ENCODE assay signal across 11 cellular contexts in the genomic region with DNA sequence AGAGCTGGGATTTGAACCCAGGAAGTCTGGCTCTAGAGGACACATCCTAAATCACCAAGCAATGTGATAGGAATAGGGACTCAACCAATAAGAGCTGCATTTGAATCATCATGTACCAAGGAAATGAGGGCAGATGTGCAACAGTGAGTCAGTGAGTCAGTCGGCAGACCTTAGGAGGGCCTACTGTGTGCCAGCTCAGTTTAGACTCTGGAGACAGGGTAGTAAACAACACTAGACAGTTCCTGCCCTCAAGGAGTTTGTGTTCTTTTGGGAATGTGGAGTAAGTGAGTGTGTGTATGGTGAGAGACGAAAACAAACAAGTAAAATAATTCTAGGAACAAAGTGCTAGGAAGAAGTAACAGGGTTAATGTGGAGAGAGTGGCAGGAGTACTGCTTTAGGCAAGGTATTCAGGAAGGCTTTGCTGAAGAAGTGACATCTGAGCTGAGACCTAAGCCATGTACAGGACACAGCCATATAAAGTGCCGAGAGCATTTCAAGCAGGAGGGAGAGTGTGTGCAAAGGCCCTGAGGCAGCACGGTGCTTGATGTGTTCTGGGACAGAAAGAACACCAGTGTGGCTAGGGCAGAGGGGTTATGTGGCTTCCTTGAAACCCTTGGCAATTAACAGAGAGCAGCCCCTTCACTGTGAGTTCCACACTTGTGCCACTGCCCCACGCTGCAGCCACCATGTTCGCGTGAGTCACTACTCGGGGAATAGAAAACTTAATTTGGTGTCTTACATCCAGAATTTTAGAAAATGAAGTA. TPM values are rescaled to one million over a fixed set of nuclear protein-coding genes. Genes with fewer than 3 reads are reported as not detected.
DNase-seq lines count a peak whose midpoint lies in the region; ATAC-seq, FAIRE-seq and TF ChIP-seq lines count a peak whose summit lies in the region.
"Had no signal": no experiment of that assay in that cellular context is flagged by ENCODE, and none has a peak within 500 bp of the region (broad histone marks: within the 10 kb centered on the region; RNA-seq: fewer than 3 reads in every experiment).

No MANE protein-coding gene starts in this region.

- H3K79me2 ChIP-seq in K562 (ENCODE audit: control insufficient read depth, insufficient read depth, low read length) = no peaks in the 10 kb centered on the region
- no peaks in the 10 kb centered on the region for H3K79me2 ChIP-seq in HepG2 (ENCODE audit: insufficient read depth, low read length)

- H3K9me3 ChIP-seq in K562 (replicated peaks; ENCODE audit: control insufficient read depth, insufficient read depth, low read depth, low read length) (no peaks in the 10 kb centered on the region), HepG2 (ENCODE audit: low read length) (no peaks in the 10 kb centered on the region)
- H3K9me3 ChIP-seq: adrenal gland, Caco-2 had no signal

- WGBS in K562 (ENCODE audit: insufficient coverage, low coverage, missing lambda C conversion rate) = 95% methylated on average over 8 of the region's 8 CpGs
- 62% methylated on average over 8 of the region's 8 CpGs for WGBS in HepG2 (ENCODE audit: low lambda C conversion rate)

- peak; percentile 9 for ATAC-seq in GM21381 (IDR thresholded peaks at IDR 0.05; ENCODE audit: unreplicated experiment)
- peak; percentile 18 for ATAC-seq in HG03460 (IDR thresholded peaks at IDR 0.05; ENCODE audit: unreplicated experiment)
- no peak for ATAC-seq in K562
- no peak for ATAC-seq in HepG2

- H3K27me3 ChIP-seq in K562 (ENCODE audit: control insufficient read depth in 2 of 2, insufficient read depth in 2 of 2, low read length in 2 of 2) = no peaks in the 10 kb centered on the region
- peaks cover 1 to 8% of the 10 kb centered on the region in 2 experiments; a peak in 1 of 5 replicates for H3K27me3 ChIP-seq in HepG2 (ENCODE audit: control insufficient read depth in 1 of 2, insufficient read depth in 2 of 2, low read length in 2 of 2)
- H3K27me3 ChIP-seq: adrenal gland had no signal

- H3K4me1 ChIP-seq in K562 (replicated peaks in 1 of 2; ENCODE audit: control insufficient read depth in 2 of 2, insufficient read depth in 2 of 2, low read length in 2 of 2) = peaks cover 28 to 29% of the 10 kb centered on the region in 2 experiments
- H3K4me1 ChIP-seq in HepG2 (ENCODE audit: insufficient read depth, low read length) = no peaks in the 10 kb centered on the region
- H3K4me1 ChIP-seq: Caco-2 had no signal

- H4K20me1 ChIP-seq in K562 (replicated peaks; ENCODE audit: control insufficient read depth, insufficient read depth, low read length) (no peaks in the 10 kb centered on the region), HepG2 (ENCODE audit: insufficient read depth, low read length) (no peaks in the 10 kb centered on the region)

- H3K4me2 ChIP-seq in K562 (ENCODE audit: insufficient read depth, low read length) (no peak overlapping the region), HepG2 (ENCODE audit: low read depth, low read length) (no peak overlapping the region)

- TF ChIP-seq RAD21 in K562 (CRISPR knock-in tag; conservative IDR thresholded peaks at IDR 0.05 in 1 of 2, IDR thresholded peaks at IDR 0.05 in 1 of 2) (no peak), HepG2 (CRISPR knock-in tag; IDR thresholded peaks at IDR 0.05) (no peak)

- H2AFZ ChIP-seq in K562 (ENCODE audit: low read depth, low read length) (no peak overlapping the region), HepG2 (ENCODE audit: low read length) (no peak overlapping the region)

- H3K36me3 ChIP-seq in K562 (ENCODE audit: control insufficient read depth, insufficient read depth, low read length) (peaks cover 23% of the 10 kb centered on the region; the same call in 2 of the 3 replicates), HepG2 (replicated peaks in 1 of 2; ENCODE audit: control insufficient read depth in 1 of 2, insufficient read depth in 2 of 2, low read length in 2 of 2) (no peaks in the 10 kb centered on the region)

- BruUV-seq in K562 (replicated peaks; lab: Mats Ljungman, UMichigan) (no TSS peak), HepG2 (replicated peaks; lab: Mats Ljungman, UMichigan) (no TSS peak)

- no peak overlapping the region for H3K27ac ChIP-seq in K562 (ENCODE audit: extremely low read depth, low read depth, low read length)
- no peak overlapping the region for H3K27ac ChIP-seq in HepG2 (ENCODE audit: extremely low read length, insufficient read depth, low read length)
- H3K27ac ChIP-seq: adrenal gland had no signal

- CTCF ChIA-PET in K562 (lab: Yijun Ruan, JAX; ENCODE audit: low intra/inter-chr PET ratio) = no interaction called here
- CTCF ChIA-PET in HepG2 (lab: Yijun Ruan, JAX; ENCODE audit: low intra/inter-chr PET ratio, low total read pairs) = no interaction called here

- POLR2A ChIA-PET in K562 (lab: Yijun Ruan, JAX) (interaction anchor here (1.0 to 2.4 kb wide), 3 partner anchors 8 to 19 kb away, joined by 3 to 9 read pairs (median 5); a partner anchor contains a TSS), HepG2 (lab: Yijun Ruan, JAX) (no interaction called here)

- TF ChIP-seq CTCF in K562 (IDR thresholded peaks at IDR 0.05 in 2 of 3, conservative IDR thresholded peaks at IDR 0.05 in 1 of 3; ENCODE audit: insufficient read depth in 2 of 3, low read depth in 1 of 3, low read length in 3 of 3) (no peak), HepG2 (CRISPR knock-in tag; IDR thresholded peaks at IDR 0.05) (no peak)

- DNase-seq in GM12892 (ENCODE audit: insufficient read length) (no peak), K562 (ENCODE audit: extremely low read depth in 1 of 4, low spot score in 3 of 4) (no peak), HepG2 (ENCODE audit: low spot score) (no peak), occipital lobe (lab: John Stamatoyannopoulos, UW) (no peak), NCI-H774 (lab: John Stamatoyannopoulos, UW) (no peak), superior temporal gyrus (ENCODE audit: extremely low spot score) (no peak)

- H3K9me1 ChIP-seq in K562 (ENCODE audit: control insufficient read depth, insufficient read depth, low read length) = no peaks in the 10 kb centered on the region

- no peak overlapping the region; a peak in 1 of 4 replicates for H3K9ac ChIP-seq in K562 (ENCODE audit: insufficient read depth in 1 of 2, low read depth in 2 of 2, low read length in 2 of 2)
- no peak overlapping the region for H3K9ac ChIP-seq in HepG2 (ENCODE audit: insufficient read depth, low read depth, low read length)

- intact Hi-C loops in K562 (cut with micrococcal nuclease) (no loop called here), HepG2 (cut with micrococcal nuclease; ENCODE audit: unreplicated experiment) (no loop called here)

- no peak for FAIRE-seq in GM12892 (lab: Jason Lieb, UNC)
- no peak for FAIRE-seq in K562 (lab: Jason Lieb, UNC)
- FAIRE-seq in HepG2 (lab: Jason Lieb, UNC) = no peak
- FAIRE-seq: islet of Langerhans had no signal

- H3K4me3 ChIP-seq in K562 = no peak overlapping the region
- H3K4me3 ChIP-seq in HepG2 (replicated peaks in 1 of 3; ENCODE audit: insufficient read depth in 1 of 3, low read depth in 2 of 3, low read length in 3 of 3) = no peak overlapping the region
- H3K4me3 ChIP-seq: adrenal gland had no signal

- in situ Hi-C loops in K562 (cut with MboI) = no loop called here
- in situ Hi-C loops in HepG2 (cut with HindIII; ENCODE audit: extremely low pct_ligation_motif_present, low pct_unique_long_range_greater_than_20kb) = no loop called here

- 0 out of 2 replicates have a peak, but pooled peaks have one; percentile 12 for TF ChIP-seq POLR2A in GM12892 (IDR thresholded peaks at IDR 0.05; ENCODE audit: low read depth, low read length)
- TF ChIP-seq POLR2A in K562 (conservative IDR thresholded peaks at IDR 0.05) = 0 out of 2 replicates have a peak, but pooled peaks have one; percentile 33
- no peak for TF ChIP-seq POLR2A in HepG2 (IDR thresholded peaks at IDR 0.05; ENCODE audit: insufficient read depth in 1 of 2, low read depth in 2 of 2, low read length in 2 of 2)

- TF ChIP-seq EP300 in K562 (IDR thresholded peaks at IDR 0.05; ENCODE audit: low read length) (no peak), HepG2 (IDR thresholded peaks at IDR 0.05; ENCODE audit: low read depth in 2 of 2, low read length in 2 of 2) (no peak), HepG2 (CRISPR knock-in tag; IDR thresholded peaks at IDR 0.05; ENCODE audit: borderline replicate concordance) (no peak)

RNA-seq across cellular contexts. Expression of a gene that starts 11.4 kb away (rescaled TPM):
- 7.5 TPM for polyA plus RNA-seq in GM12892 (2012; ENCODE audit: missing spikeins)
- 33.8 and 58.3 TPM in 2 replicates for total RNA-seq in K562 (2011; cell fraction: chromatin; rRNA removed; ENCODE audit: low replicate concordance)
- total RNA-seq in K562 (2011; cell fraction: nucleolus; rRNA removed) = 34.2 and 42.5 TPM in 2 replicates
- total RNA-seq in K562 (2011; cell fraction: nucleoplasm; rRNA removed) = 41.9 and 43.4 TPM in 2 replicates
- total RNA-seq in K562 (2014; rRNA removed) (2.9 and 3.5 TPM in 2 replicates), K562 (2014; rRNA removed; fragmentation: Illumina TruSeq; extraction: Trizol) (2.0 and 2.9 TPM in 2 replicates), K562 (2015; rRNA removed; fragmentation: Illumina TruSeq; extraction: Trizol) (1.4 and 2.1 TPM in 2 replicates), K562 (2021) (4.6 and 4.9 TPM in 2 replicates), HepG2 (2016; rRNA removed; fragmentation: Illumina TruSeq; extraction: Trizol) (not detected in 2 replicates), occipital lobe (6.7 TPM)
- polyA plus RNA-seq in K562 (2011; rRNA removed) (15.4 and 17.3 TPM in 2 replicates), K562 (2014; fragmentation: Illumina TruSeq; extraction: Trizol) (4.0 and 4.5 TPM in 2 replicates), K562 (2014; fragmentation: Nextera tagmentation; extraction: Ambion mirVana) (under 1 TPM; 0.17 to 0.48 TPM), K562 (2014; rRNA removed) (2.7 and 3.6 TPM in 2 replicates), HepG2 (2011; rRNA removed) (0.03 TPM in 1 of 2 replicates, not detected in the other)
- 9.1 and 23.9 TPM in 2 replicates for polyA plus RNA-seq in K562 (2011; cell fraction: cytosol; rRNA removed)
- 18.2 and 38.1 TPM in 2 replicates for polyA plus RNA-seq in K562 (2011; cell fraction: nucleus; rRNA removed)
- 3.8 and 12.5 TPM in 2 replicates for polyA plus RNA-seq in K562 (2012)
- 19.8 and 20.3 TPM in 2 replicates for polyA minus RNA-seq in K562 (2011; rRNA and poly(A)+ RNA removed)
- 7.5 and 11.4 TPM in 2 replicates for polyA minus RNA-seq in K562 (2011; cell fraction: cytosol; rRNA and poly(A)+ RNA removed)
- 24.1 and 28.3 TPM in 2 replicates for polyA minus RNA-seq in K562 (2011; cell fraction: nucleus; rRNA and poly(A)+ RNA removed)
- not detected in 2 replicates for total RNA-seq in HepG2 (2016; cell fraction: cytosol; rRNA removed; fragmentation: Illumina TruSeq; extraction: Trizol; ENCODE audit: low read depth)
- not detected in 2 replicates for total RNA-seq in HepG2 (2016; cell fraction: insoluble cytoplasmic fraction; rRNA removed; fragmentation: Illumina TruSeq; extraction: Trizol)
- not detected in 2 replicates for total RNA-seq in HepG2 (2016; cell fraction: membrane; rRNA removed; fragmentation: Illumina TruSeq; extraction: Trizol)
- not detected in 2 replicates for total RNA-seq in HepG2 (2016; cell fraction: nucleus; rRNA removed; fragmentation: Illumina TruSeq; extraction: Trizol)
- polyA plus RNA-seq in HepG2 (2011; cell fraction: cytosol; rRNA removed) = 0.01 TPM in 1 of 2 replicates, not detected in the other
- polyA plus RNA-seq in HepG2 (2011; cell fraction: nucleus; rRNA removed) = 0.07 TPM in 1 of 2 replicates, not detected in the other
- 0.29 TPM in 1 of 2 replicates, not detected in the other for polyA plus RNA-seq in HepG2 (2012)
- not detected in 2 replicates for polyA plus RNA-seq in HepG2 (2016; cell fraction: cytosol; fragmentation: Illumina TruSeq; extraction: Trizol; ENCODE audit: low read depth)
- not detected in 2 replicates for polyA plus RNA-seq in HepG2 (2016; cell fraction: insoluble cytoplasmic fraction; fragmentation: Illumina TruSeq; extraction: Trizol; ENCODE audit: low read depth)
- polyA plus RNA-seq in HepG2 (2016; cell fraction: membrane; fragmentation: Illumina TruSeq; extraction: Trizol; ENCODE audit: low read depth) = not detected in 2 replicates
- not detected in 2 replicates for polyA plus RNA-seq in HepG2 (2016; cell fraction: nucleus; fragmentation: Illumina TruSeq; extraction: Trizol; ENCODE audit: insufficient read depth, low read depth)
- polyA minus RNA-seq in HepG2 (2011; rRNA and poly(A)+ RNA removed; ENCODE audit: low replicate concordance) = 1.2 TPM in 1 of 2 replicates, not detected in the other
- polyA minus RNA-seq in HepG2 (2011; cell fraction: cytosol; rRNA and poly(A)+ RNA removed) = not detected in 2 replicates
- not detected in 2 replicates for polyA minus RNA-seq in HepG2 (2011; cell fraction: nucleus; rRNA and poly(A)+ RNA removed)

Comparison
In these comparisons a context has a peak if more than half of its experiments do, and no peak if none do; other contexts are left out.
1. POLR2A ChIP-seq: peak in GM12892 (single experiment) and K562 (single experiment); none in HepG2 (0 of 2).
2. ATAC-seq: peak in GM21381 (single experiment) and HG03460 (single experiment); none in K562 (single experiment) and HepG2 (single experiment).